8 cellular contexts compared by ENCODE assay signal in genomic region chr1:228243093-228243492, GRCh38.
"Had no signal": no experiment of that assay in that cellular context is flagged by ENCODE, and none has a peak within 500 bp of the region (broad histone marks: within the 10 kb centered on the region; RNA-seq: fewer than 3 reads in every experiment).

No MANE protein-coding gene starts in this region.

- H3K27ac ChIP-seq: GM23248 had no signal

- H3K4me3 ChIP-seq: GM23248, GM23338, HAP-1 had no signal

- H3K4me1 Mint-ChIP-seq: GM23338, H9 had no signal

- H3K4me1 ChIP-seq: HAP-1 had no signal

- H3K9ac ChIP-seq: GM23248 had no signal

- H2AFZ ChIP-seq: GM23248, GM23338 had no signal

- H3K27ac Mint-ChIP-seq: GM23338, HFFc6 had no signal

- H3K4me3 Mint-ChIP-seq: GM23338, H9, HFFc6 had no signal

- DNase-seq: GM23248, GOT3, H7, H9, HCEC 1CT, HFFc6 had no signal

- H3K4me2 ChIP-seq: GM23338 had no signal
